Comparison of ENCODE assay signal across 27 cellular contexts in genomic region chr6:23319560-23319959, GRCh38.
"Had no signal": no experiment of that assay in that cellular context is flagged by ENCODE, and none has a peak within 500 bp of the region (broad histone marks: within the 10 kb centered on the region; RNA-seq: fewer than 3 reads in every experiment).

No MANE protein-coding gene starts in this region.

- H3K27me3 ChIP-seq: pancreas, suprapubic skin, tibial artery, upper lobe of right lung had no signal

- H3K4me3 ChIP-seq: left ventricle myocardium inferior, lung, mucosa of descending colon, pancreas, prostate gland, skin epidermis, suprapubic skin, thoracic aorta, tibial artery, upper lobe of right lung had no signal

- H3K27ac ChIP-seq: left ventricle myocardium inferior, pancreas, prostate gland, skin epidermis, suprapubic skin, thoracic aorta, tibial artery, upper lobe of right lung had no signal

- H3K9me3 ChIP-seq: mucosa of descending colon, pancreas, prostate gland, suprapubic skin, thoracic aorta, tibial artery, upper lobe of right lung had no signal

- ATAC-seq: mucosa of descending colon; naive thymus-derived CD4-positive, alpha-beta T cell; natural killer cell treated with Interleukin-12 subunit alpha and Interleukin-12 subunit beta and Interleukin-15 and Interleukin-18, amount 100 ng/mL, for 72 hours; pancreas; right cardiac atrium; sciatic nerve; stimulated activated effector memory CD8-positive, alpha-beta T cell treated with anti-CD3 and anti-CD28 coated beads, Interleukin-12 subunit alpha, Interleukin-12 subunit beta, amount 100 ng/mL, for 72 hours; upper lobe of right lung had no signal

- DNase-seq: islet precursor cell; left ventricle myocardium inferior; mesendoderm; midbrain; mucosa of descending colon; naive thymus-derived CD4-positive, alpha-beta T cell; nucleus accumbens; pancreas; posterior cingulate gyrus; retina; right cardiac atrium; stimulated activated CD4-positive, alpha-beta T cell treated with anti-CD3 and anti-CD28 coated beads, Interleukin-12 subunit alpha, Interleukin-12 subunit beta, amount 100 ng/mL, for 4 hours; stimulated activated CD4-positive, alpha-beta T cell treated with anti-CD3 and anti-CD28 coated beads, Interleukin-15, amount 100 ng/mL, for 24 hours; stimulated activated CD4-positive, alpha-beta T cell treated with anti-CD3 and anti-CD28 coated beads, Interleukin-2, amount 100 ng/mL, for 24 hours; stimulated activated CD4-positive, alpha-beta T cell treated with anti-CD3 and anti-CD28 coated beads, Interleukin-4, amount 100 ng/mL, for 1 hour; stimulated activated naive CD4-positive, alpha-beta T cell; tibial artery; trophoblast cell; upper lobe of right lung had no signal

- H3K36me3 ChIP-seq: left ventricle myocardium inferior, pancreas, prostate gland, suprapubic skin, thoracic aorta, tibial artery, upper lobe of right lung had no signal
